ENCODE assay signal across 2 cellular contexts in the genomic region with DNA sequence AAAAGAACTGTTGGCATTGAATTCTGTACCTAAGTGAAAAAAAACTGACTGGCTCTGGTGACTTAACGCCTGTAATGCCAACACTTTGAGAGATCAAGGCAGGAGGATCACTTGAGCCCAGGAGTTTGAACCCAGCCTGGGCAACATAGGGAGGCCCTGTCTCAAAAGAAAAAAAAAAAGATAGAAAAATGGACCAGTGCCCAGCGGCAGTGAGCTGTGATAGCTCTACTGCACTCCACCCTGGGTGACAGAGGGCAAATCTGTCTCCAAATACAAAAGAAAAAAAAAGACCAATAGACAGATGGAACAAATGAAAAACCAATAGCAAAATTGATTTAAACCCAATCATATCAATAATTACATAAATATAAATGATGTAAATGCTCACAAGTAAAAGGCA.
TF ChIP-seq lines count a peak whose summit lies in the region.

No MANE protein-coding gene starts in this region.

TF ChIP-seq in IMR-90, 13 proteins besides CTCF, POLR2A, EP300 and RAD21:
- TF ChIP-seq, protein P1, sequence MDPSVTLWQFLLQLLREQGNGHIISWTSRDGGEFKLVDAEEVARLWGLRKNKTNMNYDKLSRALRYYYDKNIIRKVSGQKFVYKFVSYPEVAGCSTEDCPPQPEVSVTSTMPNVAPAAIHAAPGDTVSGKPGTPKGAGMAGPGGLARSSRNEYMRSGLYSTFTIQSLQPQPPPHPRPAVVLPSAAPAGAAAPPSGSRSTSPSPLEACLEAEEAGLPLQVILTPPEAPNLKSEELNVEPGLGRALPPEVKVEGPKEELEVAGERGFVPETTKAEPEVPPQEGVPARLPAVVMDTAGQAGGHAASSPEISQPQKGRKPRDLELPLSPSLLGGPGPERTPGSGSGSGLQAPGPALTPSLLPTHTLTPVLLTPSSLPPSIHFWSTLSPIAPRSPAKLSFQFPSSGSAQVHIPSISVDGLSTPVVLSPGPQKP (IDR thresholded peaks at IDR 0.05; ENCODE audit: borderline replicate concordance, low read depth, low read length): no peak

TF ChIP-seq in H1, 55 proteins besides CTCF, POLR2A, EP300 and RAD21:
- no peak for TF ChIP-seq BRCA1 (IDR thresholded peaks at IDR 0.05; ENCODE audit: low read depth, low read length)
